Comparison of ENCODE assay signal across 1 cellular context in genomic region chr3:172080503-172080902, GRCh38.
A peak's percentile ranks its signal among the peaks of the same experiment; 100 is the strongest.
TF ChIP-seq lines count a peak whose summit lies in the region.

No MANE protein-coding gene starts in this region.

TF ChIP-seq in HepG2, 621 proteins besides CTCF, POLR2A, EP300 and RAD21 (continued from another document and continues in another):
- TF ChIP-seq ZBED4 (CRISPR knock-in tag; IDR thresholded peaks at IDR 0.05; ENCODE audit: borderline replicate concordance), result no peak
- no peak for TF ChIP-seq KIAA2018 (CRISPR knock-in tag; IDR thresholded peaks at IDR 0.05; ENCODE audit: borderline replicate concordance)
- TF ChIP-seq ZNF430 (CRISPR knock-in tag; IDR thresholded peaks at IDR 0.05), result no peak
- 0 out of 2 replicates have a peak, but pooled peaks have one; percentile 24 for TF ChIP-seq HNF1A (IDR thresholded peaks at IDR 0.05; ENCODE audit: low read depth)
- peak; percentile 50; the same call in 1 of the 2 replicates for TF ChIP-seq HNF1A (CRISPR knock-in tag; IDR thresholded peaks at IDR 0.05; ENCODE audit: borderline replicate concordance)
- TF ChIP-seq PRPF4 (IDR thresholded peaks at IDR 0.05; ENCODE audit: low read depth, low read length, poor library complexity, severe bottlenecking), result no peak
- TF ChIP-seq ZMYM3 (CRISPR knock-in tag; IDR thresholded peaks at IDR 0.05), result peak; percentile 30; the same call in 1 of the 2 replicates
- TF ChIP-seq SNAI1 (CRISPR knock-in tag; IDR thresholded peaks at IDR 0.05; ENCODE audit: borderline replicate concordance), result no peak
- no peak for TF ChIP-seq CC2D1A (CRISPR knock-in tag; IDR thresholded peaks at IDR 0.05)
- no peak for TF ChIP-seq SP4 (CRISPR knock-in tag; IDR thresholded peaks at IDR 0.05)
- no peak for TF ChIP-seq MLX (CRISPR knock-in tag; IDR thresholded peaks at IDR 0.05)
- no peak for TF ChIP-seq SOX13 (IDR thresholded peaks at IDR 0.05)
- TF ChIP-seq SOX13 (CRISPR knock-in tag; conservative IDR thresholded peaks at IDR 0.05 in 1 of 2, IDR thresholded peaks at IDR 0.05 in 1 of 2), result peak in 1 of 2 experiments; percentile 63; a peak in 2 of 4 replicates
- no peak for TF ChIP-seq ZNF12 (CRISPR knock-in tag; IDR thresholded peaks at IDR 0.05)
- no peak for TF ChIP-seq SALL2 (CRISPR knock-in tag; IDR thresholded peaks at IDR 0.05)
- no peak for TF ChIP-seq PCBP2 (optimal IDR thresholded peaks at IDR 0.05; ENCODE audit: low read depth, low read length, poor library complexity, severe bottlenecking)
- TF ChIP-seq ZNF326 (CRISPR knock-in tag; IDR thresholded peaks at IDR 0.05; ENCODE audit: borderline replicate concordance), result no peak
- TF ChIP-seq ZNF841 (CRISPR knock-in tag; IDR thresholded peaks at IDR 0.05; ENCODE audit: borderline replicate concordance), result no peak
- no peak for TF ChIP-seq NFRKB (IDR thresholded peaks at IDR 0.05)
- no peak for TF ChIP-seq ZZZ3 (CRISPR knock-in tag; IDR thresholded peaks at IDR 0.05; ENCODE audit: borderline replicate concordance)
- TF ChIP-seq ZNF574 (CRISPR knock-in tag; IDR thresholded peaks at IDR 0.05), result 0 out of 2 replicates have a peak, but pooled peaks have one; percentile 29
- TF ChIP-seq ZNF572 (CRISPR knock-in tag; IDR thresholded peaks at IDR 0.05), result no peak
- no peak for TF ChIP-seq FLYWCH1 (CRISPR knock-in tag; IDR thresholded peaks at IDR 0.05)
- TF ChIP-seq HCFC1 (IDR thresholded peaks at IDR 0.05; ENCODE audit: low read depth, low read length), result no peak
- TF ChIP-seq TFAP4 (IDR thresholded peaks at IDR 0.05; ENCODE audit: borderline replicate concordance, low read depth), result peak; percentile 58; the same call in 1 of the 2 replicates
- no peak for TF ChIP-seq ZNF589 (CRISPR knock-in tag; conservative IDR thresholded peaks at IDR 0.05)
- TF ChIP-seq ETS1 (CRISPR knock-in tag; IDR thresholded peaks at IDR 0.05), result no peak
- TF ChIP-seq GLI4 (CRISPR knock-in tag; IDR thresholded peaks at IDR 0.05; ENCODE audit: borderline replicate concordance), result no peak
- TF ChIP-seq ZNF281 (CRISPR knock-in tag; IDR thresholded peaks at IDR 0.05; ENCODE audit: borderline replicate concordance), result no peak
- TF ChIP-seq ESRRA (CRISPR knock-in tag; IDR thresholded peaks at IDR 0.05; ENCODE audit: low read depth), result no peak
